ENCODE assay signal across 2 cellular contexts in genomic region chr15:50188793-50189192, GRCh38.
TF ChIP-seq lines count a peak whose summit lies in the region.

No MANE protein-coding gene starts in this region.

TF ChIP-seq in HEK293, 187 proteins besides CTCF, POLR2A, EP300 and RAD21:
- TF ChIP-seq ZNF335 (tag by site-specific recombination; conservative IDR thresholded peaks at IDR 0.05), result 0 out of 2 replicates have a peak, but pooled peaks have one; percentile 22

TF ChIP-seq in K562, 482 proteins besides CTCF, POLR2A, EP300 and RAD21:
- TF ChIP-seq DACH1 (IDR thresholded peaks at IDR 0.05; ENCODE audit: partially characterized antibody) (peak; percentile 99), GATAD2B (IDR thresholded peaks at IDR 0.05; ENCODE audit: borderline replicate concordance) (peak; percentile 76; the same call in 1 of the 2 replicates), ZBTB2 (IDR thresholded peaks at IDR 0.05) (peak; percentile 72; the same call in 1 of the 2 replicates), MTA1 (IDR thresholded peaks at IDR 0.05; ENCODE audit: borderline replicate concordance) (0 out of 2 replicates have a peak, but pooled peaks have one; percentile 66), MCM7 (IDR thresholded peaks at IDR 0.05) (0 out of 4 replicates have a peak, but pooled peaks of 1 of the 2 experiments have one; percentile 41)
